Comparison of ENCODE assay signal across 1 cellular context in genomic region chr5:139014726-139015125, GRCh38.
A peak's percentile ranks its signal among the peaks of the same experiment; 100 is the strongest.
TF ChIP-seq lines count a peak whose summit lies in the region.

No MANE protein-coding gene starts in this region.

TF ChIP-seq in SK-N-SH, 30 proteins besides CTCF, POLR2A, EP300 and RAD21 (continued from another document):
- TF ChIP-seq PBX3 (IDR thresholded peaks at IDR 0.05) (0 out of 2 replicates have a peak, but pooled peaks have one; percentile 52), RXRA (IDR thresholded peaks at IDR 0.05; ENCODE audit: borderline replicate concordance, low read depth) (peak; percentile 92), ZBTB33 (IDR thresholded peaks at IDR 0.05; ENCODE audit: borderline replicate concordance, low read depth) (no peak)
